In genomic region chr5:17190242-17190778, GRCh38 we compare ENCODE assay signal across 7 cellular contexts. TPM values are rescaled to one million over a fixed set of nuclear protein-coding genes. Genes with fewer than 3 reads are reported as not detected.
DNase-seq lines count a peak whose midpoint lies in the region; ATAC-seq, FAIRE-seq and TF ChIP-seq lines count a peak whose summit lies in the region.

No MANE protein-coding gene starts in this region.

- H3K9me3 Mint-ChIP-seq in mesothelial cell of epicardium = no peaks in the 10 kb centered on the region
- no peaks in the 10 kb centered on the region for H3K9me3 Mint-ChIP-seq in activated naive CD4-positive, alpha-beta T cell treated with anti-CD3 and anti-CD28 coated beads, Interleukin-2, amount 10 ng/mL, durations not matched to agents 7 days and 5 days

- no peaks in the 10 kb centered on the region for H3F3A ChIP-seq in PC-3 (ENCODE audit: low read length, unreplicated experiment)

- H3K4me2 ChIP-seq in PC-3 (ENCODE audit: low read length) (peak overlapping the region; percentile 32), H1 (ENCODE audit: insufficient read depth in 1 of 2, low read depth in 2 of 2, low read length in 2 of 2) (peak overlapping the region in 1 of 2 experiments; percentile 6; a peak in 1 of 4 replicates)

- H3K9ac ChIP-seq in PC-3 (ENCODE audit: low read length) (no peak overlapping the region), H1 (replicated peaks in 1 of 4; ENCODE audit: extremely low read depth in 1 of 4, low read depth in 3 of 4, low read length in 3 of 4) (no peak overlapping the region)

- H3K36me3 ChIP-seq in PC-3 (ENCODE audit: low read depth, low read length) = no peaks in the 10 kb centered on the region
- no peaks in the 10 kb centered on the region for H3K36me3 ChIP-seq in H1 (ENCODE audit: control insufficient read depth in 2 of 4, insufficient read depth in 4 of 4, low read length in 3 of 4)

- no peak overlapping the region for H3K23ac ChIP-seq in H1 (ENCODE audit: insufficient read length)

- H4K20me1 ChIP-seq in PC-3 (ENCODE audit: low read length) = no peaks in the 10 kb centered on the region
- H4K20me1 ChIP-seq in H1 (replicated peaks in 1 of 2; ENCODE audit: control insufficient read depth in 1 of 2, insufficient read depth in 2 of 2, low read length in 2 of 2) = no peaks in the 10 kb centered on the region

- H3K4me3 Mint-ChIP-seq in mesothelial cell of epicardium = no peak overlapping the region
- no peak overlapping the region for H3K4me3 Mint-ChIP-seq in activated naive CD4-positive, alpha-beta T cell treated with anti-CD3 and anti-CD28 coated beads, Interleukin-2, amount 10 ng/mL, durations not matched to agents 7 days and 5 days

- no peak overlapping the region for H2BK15ac ChIP-seq in H1 (ENCODE audit: low read length)

- CTCF ChIA-PET in PC-3 (lab: Charles Lee) = interaction anchor here (0.6 to 1.7 kb wide), 6 partner anchors 36 to 399 kb away, joined by 3 to 14 read pairs (median 4); partner anchors contain the start of gene MYO10
- CTCF ChIA-PET in H1 (lab: Charles Lee; ENCODE audit: partially characterized antibody) = interaction anchor here (0.6 to 4.9 kb wide), 100 partner anchors 10 to 707 kb away, joined by 3 to 60 read pairs (median 4); partner anchors contain the start of gene MYO10
- CTCF ChIA-PET in activated naive CD4-positive, alpha-beta T cell treated with anti-CD3 and anti-CD28 coated beads, Interleukin-2, amount 10 ng/mL, durations not matched to agents 7 days and 5 days (lab: Charles Lee) = interaction anchor here (0.6 to 3.9 kb wide), 17 partner anchors 8 to 734 kb away, joined by 3 to 37 read pairs (median 4); no protein-coding TSS in a partner anchor

- 0 out of 2 replicates have a peak overlapping the region, but pooled peaks have one; percentile 21 for H2BK5ac ChIP-seq in H1 (ENCODE audit: low read depth, low read length)

- H3K4me1 Mint-ChIP-seq in mesothelial cell of epicardium = peaks cover 36% of the 10 kb centered on the region
- no peaks in the 10 kb centered on the region for H3K4me1 Mint-ChIP-seq in activated naive CD4-positive, alpha-beta T cell treated with anti-CD3 and anti-CD28 coated beads, Interleukin-2, amount 10 ng/mL, durations not matched to agents 7 days and 5 days

- TF ChIP-seq EP300 in H1 (IDR thresholded peaks at IDR 0.05; ENCODE audit: borderline replicate concordance in 1 of 2, low read depth in 2 of 2, low read length in 2 of 2) = no peak

- no peak overlapping the region for H4K91ac ChIP-seq in H1 (replicated peaks; ENCODE audit: insufficient read length, low read length)

- H3K9me2 ChIP-seq in PC-3 (replicated peaks; ENCODE audit: low read length) = no peaks in the 10 kb centered on the region

- H2BK12ac ChIP-seq in H1 (ENCODE audit: low read depth, low read length) = 0 out of 2 replicates have a peak overlapping the region, but pooled peaks have one; percentile 32

- H3K4me1 ChIP-seq in PC-3 (ENCODE audit: insufficient read depth, low read length) (peaks cover 52% of the 10 kb centered on the region), H1 (replicated peaks in 1 of 4; ENCODE audit: control insufficient read depth in 3 of 4, insufficient read depth in 4 of 4, low read length in 3 of 4) (peaks cover 0 to 8% (median 2%) of the 10 kb centered on the region in 4 experiments; a peak in 4 of 7 replicates)

- no peak overlapping the region for H2BK120ac ChIP-seq in H1 (replicated peaks; ENCODE audit: low read depth, low read length)

- H3K27me3 Mint-ChIP-seq in mesothelial cell of epicardium (ENCODE audit: low read depth) = no peaks in the 10 kb centered on the region
- no peaks in the 10 kb centered on the region for H3K27me3 Mint-ChIP-seq in activated naive CD4-positive, alpha-beta T cell treated with anti-CD3 and anti-CD28 coated beads, Interleukin-2, amount 10 ng/mL, durations not matched to agents 7 days and 5 days

- POLR2A ChIA-PET in PC-3 (lab: Charles Lee; ENCODE audit: unreplicated experiment) = no interaction called here
- POLR2A ChIA-PET in H1 (lab: Charles Lee; ENCODE audit: partially characterized antibody) = interaction anchor here (0.6 to 0.9 kb wide), 2 partner anchors 23 to 185 kb away, joined by 3 read pairs; no protein-coding TSS in a partner anchor

- no peak overlapping the region for H3K56ac ChIP-seq in H1 (replicated peaks; ENCODE audit: insufficient read length, low read depth, low read length)

- H3K79me1 ChIP-seq in H1 (ENCODE audit: low read depth, low read length) = no peaks in the 10 kb centered on the region

- DNase-seq in GM12864 (ENCODE audit: low read depth) = no peak
- DNase-seq in HT-29 (ENCODE audit: low spot score) = peak; percentile 87
- peak; percentile 90 for DNase-seq in PC-3
- DNase-seq in H1 (ENCODE audit: low read depth in 1 of 2, low spot score in 2 of 2) = no peak
- no peak for DNase-seq in mesothelial cell of epicardium (ENCODE audit: low spot score in 2 of 2, unreplicated experiment in 2 of 2)
- DNase-seq in activated CD8-positive, alpha-beta memory T cell treated with anti-CD3 and anti-CD28 coated beads, Interleukin-2, amount 50 U/mL, for 48 hours = no peak
- DNase-seq in activated naive CD4-positive, alpha-beta T cell treated with anti-CD3 and anti-CD28 coated beads, Interleukin-2, amount 10 ng/mL, durations not matched to agents 7 days and 5 days = no peak

- peak overlapping the region; percentile 56; the same call in 1 of the 2 replicates for H2AK5ac ChIP-seq in H1 (ENCODE audit: low read depth, low read length)

- peak; percentile 31 for ATAC-seq in PC-3

- no peak overlapping the region for H3K4me3 ChIP-seq in GM12864 (ENCODE audit: low read depth, low read length)
- H3K4me3 ChIP-seq in PC-3 (ENCODE audit: low read length) = no peak overlapping the region
- no peak overlapping the region for H3K4me3 ChIP-seq in H1 (ENCODE audit: extremely low read depth in 1 of 4, insufficient read depth in 2 of 4, low read depth in 3 of 4, low read length in 4 of 4)

- peak overlapping the region; percentile 1; the same call in 1 of the 2 replicates for H3K27ac ChIP-seq in PC-3 (ENCODE audit: low read length)
- H3K27ac ChIP-seq in H1 (ENCODE audit: low read depth, low read length) = no peak overlapping the region

- intact Hi-C loops in PC-3 (cut with micrococcal nuclease) = loop anchor here (1.0 kb wide), 2 partner anchors 256 to 399 kb away; no protein-coding TSS in a partner anchor

- H3K9me3 ChIP-seq in PC-3 (ENCODE audit: low read length) = no peaks in the 10 kb centered on the region
- no peaks in the 10 kb centered on the region for H3K9me3 ChIP-seq in H1 (ENCODE audit: insufficient read depth in 2 of 2, low read depth in 1 of 2, low read length in 1 of 2)

- TF ChIP-seq POLR2A in H1 (IDR thresholded peaks at IDR 0.05; ENCODE audit: control extremely low read depth in 1 of 2, low read depth in 2 of 2, low read length in 2 of 2) = no peak

- H2BK20ac ChIP-seq in H1 (ENCODE audit: low read length) = no peak overlapping the region

- no peak overlapping the region for H3K18ac ChIP-seq in H1 (ENCODE audit: extremely low read depth, low read length)

- TF ChIP-seq CTCF in GM12864 (IDR thresholded peaks at IDR 0.05; ENCODE audit: low read depth, low read length, missing control alignments) (peak; percentile 69), PC-3 (conservative IDR thresholded peaks at IDR 0.05; ENCODE audit: low read depth, low read length) (peak; percentile 100), H1 (IDR thresholded peaks at IDR 0.05; ENCODE audit: control extremely low read depth in 1 of 3, insufficient read depth in 1 of 3, low read depth in 1 of 3, low read length in 3 of 3) (peak in 2 of 3 experiments; percentile 50 to 76; a peak in 2 of 4 replicates), mesothelial cell of epicardium (IDR thresholded peaks at IDR 0.05; ENCODE audit: unreplicated experiment) (peak; percentile 96)

- no peaks in the 10 kb centered on the region for H3K36me3 Mint-ChIP-seq in mesothelial cell of epicardium
- no peaks in the 10 kb centered on the region for H3K36me3 Mint-ChIP-seq in activated naive CD4-positive, alpha-beta T cell treated with anti-CD3 and anti-CD28 coated beads, Interleukin-2, amount 10 ng/mL, durations not matched to agents 7 days and 5 days

- H2AFZ ChIP-seq in PC-3 (ENCODE audit: low read length) (peak overlapping the region; percentile 4), H1 (ENCODE audit: low read length) (no peak overlapping the region)

- H4K8ac ChIP-seq in H1 (ENCODE audit: extremely low read depth, insufficient read depth, low read length) = no peak overlapping the region

- H3K27ac Mint-ChIP-seq in mesothelial cell of epicardium = peak overlapping the region; percentile 78
- no peak overlapping the region for H3K27ac Mint-ChIP-seq in activated naive CD4-positive, alpha-beta T cell treated with anti-CD3 and anti-CD28 coated beads, Interleukin-2, amount 10 ng/mL, durations not matched to agents 7 days and 5 days

- TF ChIP-seq RAD21 in H1 (IDR thresholded peaks at IDR 0.05 in 1 of 2, conservative IDR thresholded peaks at IDR 0.05 in 1 of 2; ENCODE audit: low read depth in 2 of 2, low read length in 2 of 2) = peak; percentile 84

- FAIRE-seq in H1 (lab: Jason Lieb, UNC) = no peak

- H4K5ac ChIP-seq in H1 (ENCODE audit: insufficient read length, low read depth, low read length) = no peak overlapping the region

- H3K79me2 ChIP-seq in PC-3 (ENCODE audit: low read length) (no peaks in the 10 kb centered on the region), H1 (ENCODE audit: control insufficient read depth in 1 of 2, insufficient read depth in 2 of 2, low read length in 2 of 2) (no peaks in the 10 kb centered on the region)

- no peaks in the 10 kb centered on the region for H3K23me2 ChIP-seq in H1 (ENCODE audit: low read depth, low read length)

- H3K14ac ChIP-seq in H1 (ENCODE audit: insufficient read length) = no peak overlapping the region

- H3K27me3 ChIP-seq in PC-3 (ENCODE audit: low read length) (no peaks in the 10 kb centered on the region), H1 (replicated peaks in 1 of 4; ENCODE audit: control insufficient read depth in 3 of 4, extremely low read depth in 1 of 4, insufficient read depth in 3 of 4, low read length in 3 of 4) (no peaks in the 10 kb centered on the region)

- 41% methylated on average over 4 of the region's 4 CpGs; no CpG with 5 or more reads in 1 of the 2 experiments for WGBS in H1 (ENCODE audit: extremely low coverage in 1 of 2, insufficient coverage in 1 of 2, insufficient read length in 1 of 2, insufficient replicate concordance in 2 of 2, low coverage in 1 of 2, low lambda C conversion rate in 2 of 2, missing lambda C conversion rate in 1 of 2), 2 experiments

- no peak overlapping the region for H3K4ac ChIP-seq in H1 (replicated peaks; ENCODE audit: insufficient read length, low read depth, low read length)

- BruUV-seq in PC-3 (replicated peaks; lab: Mats Ljungman, UMichigan) = no TSS peak

RNA-seq across cellular contexts. Expression of gene BASP1, which starts 27.1 kb away (rescaled TPM):
- total RNA-seq in HT-29 (2014; rRNA removed; shearing (Covaris generic)) = not detected in 2 replicates
- total RNA-seq in PC-3 (2014; rRNA removed) (169 and 273 TPM in 2 replicates), mesothelial cell of epicardium (137 to 144 TPM (median 140 TPM) in 3 replicates)
- total RNA-seq in H1 (2021; fragmentation: NEBNext Ultra II Directional; extraction: Animal tissue kit (Norgen Biotek cat#: 25700)) = 95.2 and 97.7 TPM in 2 replicates
- polyA plus RNA-seq in H1 (2011; rRNA removed) = 66.2 and 104 TPM in 2 replicates
- 91.7 TPM for polyA plus RNA-seq in H1 (2011; cell fraction: cytosol; rRNA removed)
- 24.6 TPM for polyA plus RNA-seq in H1 (2011; cell fraction: nucleus; rRNA removed)
- polyA plus RNA-seq in H1 (2012, experiment 1 of 2) = 70.7 to 85.8 TPM (median 73.4 TPM) in 4 replicates
- polyA plus RNA-seq in H1 (2012, experiment 2 of 2) = 56.0 TPM
- 163 TPM for polyA plus RNA-seq in H1 (2013, experiment 1 of 2)
- polyA plus RNA-seq in H1 (2013, experiment 2 of 2) = 165 TPM
- polyA minus RNA-seq in H1 (2011; rRNA and poly(A)+ RNA removed) = 11.9 and 14.6 TPM in 2 replicates
- 30.3 TPM for polyA minus RNA-seq in H1 (2011; cell fraction: cytosol; rRNA and poly(A)+ RNA removed)
- 21.8 TPM for polyA minus RNA-seq in H1 (2011; cell fraction: nucleus; rRNA and poly(A)+ RNA removed)

Comparison
In these comparisons a context has a peak if more than half of its experiments do, and no peak if none do; other contexts are left out.
1. DNase-seq: peak in HT-29 (single experiment) and PC-3 (single experiment); none in GM12864 (single experiment), H1 (0 of 2), mesothelial cell of epicardium (0 of 2), activated CD8-positive, alpha-beta memory T cell treated with anti-CD3 and anti-CD28 coated beads, Interleukin-2, amount 50 U/mL, for 48 hours (single experiment) and activated naive CD4-positive, alpha-beta T cell treated with anti-CD3 and anti-CD28 coated beads, Interleukin-2, amount 10 ng/mL, durations not matched to agents 7 days and 5 days (single experiment).
2. RNA of gene BASP1, which starts 27.1 kb away (total RNA-seq): 169 to 273 TPM in PC-3, 137 to 144 TPM in mesothelial cell of epicardium and 95.2 to 97.7 TPM in H1; not detected in HT-29; every median in the first group is over 10 times any median in the second.
3. Peak in every context shown above with its lines, with median percentiles within 50 percentile points of each other: CTCF ChIP-seq.